ENCODE assay signal across 8 cellular contexts in genomic region chr3:101924621-101925020, GRCh38.
DNase-seq lines count a peak whose midpoint lies in the region; ATAC-seq, FAIRE-seq and TF ChIP-seq lines count a peak whose summit lies in the region.
"Not testable (repeated sequence)": the region's sequence is repeated elsewhere in the genome, so short reads cannot be mapped to it uniquely, and the experiment has no call there.

No MANE protein-coding gene starts in this region.

- peak overlapping the region; percentile 94 for H3K14ac ChIP-seq in IMR-90 (replicated peaks; ENCODE audit: low read depth, low read length)

- H3K36me3 Mint-ChIP-seq in activated naive CD8-positive, alpha-beta T cell treated with anti-CD3 and anti-CD28 coated beads for 36 hours: peaks cover 13% of the 10 kb centered on the region
- H3K36me3 Mint-ChIP-seq in naive thymus-derived CD4-positive, alpha-beta T cell: peaks cover 0 to 44% (median 4%) of the 10 kb centered on the region in 5 donors

- H3K9ac ChIP-seq in IMR-90 (ENCODE audit: low read depth, low read length): not testable (repeated sequence)

- peak overlapping the region; percentile 89; the same call in 1 of the 2 replicates for H4K5ac ChIP-seq in IMR-90 (ENCODE audit: low read depth, low read length)

- H2BK20ac ChIP-seq in IMR-90 (ENCODE audit: low read depth, low read length): peak overlapping the region; percentile 94; the same call in 1 of the 2 replicates

- H3K4ac ChIP-seq in IMR-90 (ENCODE audit: low read depth, low read length): peak overlapping the region; percentile 91

- peak overlapping the region; percentile 85 for H4K91ac ChIP-seq in IMR-90 (ENCODE audit: insufficient read depth, low read depth, low read length)

- H3K27ac ChIP-seq in 22Rv1 (peak overlapping the region; percentile 67), VCaP (peak overlapping the region; percentile 44)
- not testable (repeated sequence) for H3K27ac ChIP-seq in IMR-90 (ENCODE audit: insufficient read depth, low read length); naive thymus-derived CD4-positive, alpha-beta T cell (ENCODE audit: low read depth, low read length)

- POLR2A ChIA-PET in IMR-90 (lab: Charles Lee; ENCODE audit: unreplicated experiment): not testable (repeated sequence)
- POLR2A ChIA-PET in naive thymus-derived CD4-positive, alpha-beta T cell (lab: Charles Lee): interaction anchor here (1.5 to 2.9 kb wide), 3 partner anchors 12 to 75 kb away, joined by 3 to 15 read pairs (median 11); partner anchors contain the start of gene NFKBIZ

- TF ChIP-seq CTCF in 22Rv1 (IDR thresholded peaks at IDR 0.05); IMR-90 (conservative IDR thresholded peaks at IDR 0.05; ENCODE audit: low read depth, low read length); VCaP (conservative IDR thresholded peaks at IDR 0.05): not testable (repeated sequence)

- peaks cover 20% of the 10 kb centered on the region for H3K4me1 Mint-ChIP-seq in activated naive CD8-positive, alpha-beta T cell treated with anti-CD3 and anti-CD28 coated beads for 36 hours
- peaks cover 11 to 43% (median 30%) of the 10 kb centered on the region in 7 donors for H3K4me1 Mint-ChIP-seq in naive thymus-derived CD4-positive, alpha-beta T cell

- H3K4me3 ChIP-seq in IMR-90 (ENCODE audit: insufficient read depth, low read depth, low read length); naive thymus-derived CD4-positive, alpha-beta T cell (ENCODE audit: low read length): not testable (repeated sequence)

- peak overlapping the region; percentile 58; the same call in 1 of the 2 replicates for H3K18ac ChIP-seq in IMR-90 (ENCODE audit: low read depth, low read length)

- H3K4me1 ChIP-seq in IMR-90 (ENCODE audit: control insufficient read depth, insufficient read depth, low read length): peaks cover 13% of the 10 kb centered on the region
- peaks cover 0 to 17% of the 10 kb centered on the region in 2 donors for H3K4me1 ChIP-seq in naive thymus-derived CD4-positive, alpha-beta T cell (ENCODE audit: control insufficient read depth in 2 of 2, insufficient read depth in 2 of 2, low read length in 2 of 2)

- intact Hi-C loops in IMR-90 (cut with micrococcal nuclease): not testable (repeated sequence)
- intact Hi-C loops in naive thymus-derived CD4-positive, alpha-beta T cell (cut with micrococcal nuclease): loop anchor here (1.0 kb wide), 2 partner anchors 9 to 12 kb away; no protein-coding TSS in a partner anchor

- not testable (repeated sequence) for BruUV-seq in IMR-90 (replicated peaks; lab: Mats Ljungman, UMichigan)

- not testable (repeated sequence) for TF ChIP-seq RAD21 in IMR-90 (IDR thresholded peaks at IDR 0.05; ENCODE audit: low read length)

- DNase-seq in EH (ENCODE audit: low read depth) (peak; percentile 43), RCC 7860 (ENCODE audit: low spot score) (peak; percentile 41)
- DNase-seq in IMR-90; activated naive CD8-positive, alpha-beta T cell treated with anti-CD3 and anti-CD28 coated beads for 36 hours: not testable (repeated sequence)
- DNase-seq in naive thymus-derived CD4-positive, alpha-beta T cell: peak in 1 of 9 donors; percentile 17

- peak overlapping the region; percentile 65 for H2AK9ac ChIP-seq in IMR-90 (replicated peaks; ENCODE audit: low read depth, low read length, poor library complexity)

- not testable (repeated sequence) for TF ChIP-seq POLR2A in IMR-90 (IDR thresholded peaks at IDR 0.05; ENCODE audit: low read depth, low read length)

- peak overlapping the region; percentile 85 for H2AFZ ChIP-seq in IMR-90 (replicated peaks; ENCODE audit: low read length, poor library complexity)

- ATAC-seq in IMR-90 (ENCODE audit: low read depth) (peak; percentile 40; the same call in 1 of the 2 replicates), esophagus mucosa (peak; percentile 63)
- ATAC-seq in naive thymus-derived CD4-positive, alpha-beta T cell: not testable (repeated sequence)

- peak overlapping the region; percentile 64; the same call in 1 of the 2 replicates for H3K23ac ChIP-seq in IMR-90 (ENCODE audit: low read depth, low read length)

- not testable (repeated sequence) for H3K9me3 Mint-ChIP-seq in activated naive CD8-positive, alpha-beta T cell treated with anti-CD3 and anti-CD28 coated beads for 36 hours
- peaks cover 0 to 24% (median 4%) of the 10 kb centered on the region in 11 donors for H3K9me3 Mint-ChIP-seq in naive thymus-derived CD4-positive, alpha-beta T cell

- peak overlapping the region; percentile 99; the same call in 2 of the 3 replicates for H2BK15ac ChIP-seq in IMR-90 (ENCODE audit: low read depth, low read length)

- H3K9me1 ChIP-seq in IMR-90 (ENCODE audit: insufficient read depth, low read length): peaks cover 14% of the 10 kb centered on the region

- CTCF ChIA-PET in IMR-90 (lab: Yijun Ruan, JAX); naive thymus-derived CD4-positive, alpha-beta T cell (lab: Charles Lee): not testable (repeated sequence)

- peak overlapping the region; percentile 92 for H2BK120ac ChIP-seq in IMR-90 (ENCODE audit: low read depth, low read length)

- in situ Hi-C loops in IMR-90 (cut with MboI; ENCODE audit: low sequenced_read_pairs): not testable (repeated sequence)

- H3K56ac ChIP-seq in IMR-90 (ENCODE audit: extremely low read depth, insufficient read depth, low read length): not testable (repeated sequence)

- not testable (repeated sequence) for H4K20me1 ChIP-seq in IMR-90 (ENCODE audit: insufficient read depth, low read length)

- H3K9me3 ChIP-seq in IMR-90 (ENCODE audit: control insufficient read depth, insufficient read depth, low read length); naive thymus-derived CD4-positive, alpha-beta T cell (ENCODE audit: control insufficient read depth in 2 of 3, low read length in 3 of 3): not testable (repeated sequence)

- WGBS in IMR-90 (ENCODE audit: extremely low coverage in 2 of 2, insufficient read length in 1 of 2), 2 experiments: 100% methylated on average over 1 of the region's 2 CpGs; no CpG with 5 or more reads in 1 of the 2 experiments

- peak overlapping the region; percentile 98 for H2AK5ac ChIP-seq in IMR-90 (ENCODE audit: low read depth, low read length)

- H2BK5ac ChIP-seq in IMR-90 (ENCODE audit: low read depth, low read length, poor library complexity, severe bottlenecking): peak overlapping the region; percentile 52

- H3K27me3 ChIP-seq in IMR-90 (ENCODE audit: control insufficient read depth, insufficient read depth, low read length); naive thymus-derived CD4-positive, alpha-beta T cell (ENCODE audit: control insufficient read depth in 2 of 2, insufficient read depth in 2 of 2, low read length in 2 of 2): not testable (repeated sequence)

- H3K79me1 ChIP-seq in IMR-90 (ENCODE audit: low read depth in 1 of 2, low read length in 2 of 2): not testable (repeated sequence)

- H3K4me2 ChIP-seq in IMR-90 (ENCODE audit: low read depth, low read length): not testable (repeated sequence)

- H3K36me3 ChIP-seq in IMR-90 (ENCODE audit: control insufficient read depth, insufficient read depth, low read length); naive thymus-derived CD4-positive, alpha-beta T cell (ENCODE audit: control insufficient read depth in 2 of 3, insufficient read depth in 3 of 3, low read length in 3 of 3): not testable (repeated sequence)

- not testable (repeated sequence) for H3K27me3 Mint-ChIP-seq in activated naive CD8-positive, alpha-beta T cell treated with anti-CD3 and anti-CD28 coated beads for 36 hours
- peaks cover 0 to 16% (median 0%) of the 10 kb centered on the region in 5 donors for H3K27me3 Mint-ChIP-seq in naive thymus-derived CD4-positive, alpha-beta T cell

- peak overlapping the region; percentile 63 for H3K27ac Mint-ChIP-seq in activated naive CD8-positive, alpha-beta T cell treated with anti-CD3 and anti-CD28 coated beads for 36 hours
- H3K27ac Mint-ChIP-seq in naive thymus-derived CD4-positive, alpha-beta T cell: peak overlapping the region in 2 of 9 donors; percentile 53 to 58

- H4K8ac ChIP-seq in IMR-90 (ENCODE audit: low read depth in 2 of 2, low read length in 2 of 2): peak overlapping the region; percentile 94 to 99

- not testable (repeated sequence) for H3K4me3 Mint-ChIP-seq in activated naive CD8-positive, alpha-beta T cell treated with anti-CD3 and anti-CD28 coated beads for 36 hours
- H3K4me3 Mint-ChIP-seq in naive thymus-derived CD4-positive, alpha-beta T cell: peak overlapping the region in 7 of 10 donors; percentile 14 to 55 (median 38)

- dilution Hi-C loops in IMR-90 (cut with HindIII; ENCODE audit: low sequenced_read_pairs, unreplicated experiment): not testable (repeated sequence)

- not testable (repeated sequence) for FAIRE-seq in RCC 7860 (lab: Jason Lieb, UNC)
